2 cellular contexts compared by ENCODE assay signal in genomic region chr20:703426-703825, GRCh38.
TF ChIP-seq lines count a peak whose summit lies in the region.

No MANE protein-coding gene starts in this region.

TF ChIP-seq in K562, 482 proteins besides CTCF, POLR2A, EP300 and RAD21:
- TF ChIP-seq TOE1 (IDR thresholded peaks at IDR 0.05; ENCODE audit: borderline replicate concordance) (no peak), TOE1 (CRISPR knock-in tag; IDR thresholded peaks at IDR 0.05; ENCODE audit: borderline replicate concordance, low read depth) (no peak)

TF ChIP-seq in H1, 55 proteins besides CTCF, POLR2A, EP300 and RAD21:
- no peak for TF ChIP-seq EGR1 (IDR thresholded peaks at IDR 0.05; ENCODE audit: borderline replicate concordance, low read depth, low read length)
- no peak for TF ChIP-seq ATF2 (IDR thresholded peaks at IDR 0.05; ENCODE audit: low read length)
- TF ChIP-seq RFX5 (IDR thresholded peaks at IDR 0.05; ENCODE audit: borderline replicate concordance, low read depth, low read length), result no peak
- TF ChIP-seq BACH1 (IDR thresholded peaks at IDR 0.05; ENCODE audit: low read length), result no peak
TF ChIP-seq in H1: peak in this region for 0.
